Comparison of ENCODE assay signal across 32 cellular contexts in genomic region chr17:17518019-17518418, GRCh38.
"Had no signal": no experiment of that assay in that cellular context is flagged by ENCODE, and none has a peak within 500 bp of the region (broad histone marks: within the 10 kb centered on the region; RNA-seq: fewer than 3 reads in every experiment).

No MANE protein-coding gene starts in this region.

- H3K9me3 ChIP-seq: heart right ventricle, left ventricle myocardium inferior, mucosa of descending colon, neutrophil, ovary, stomach, thyroid gland, upper lobe of left lung, vagina had no signal

- ATAC-seq: activated CD8-positive, alpha-beta T cell treated with anti-CD3 and anti-CD28 coated beads for 36 hours; activated T-cell treated with anti-CD3 and anti-CD28 coated beads, Interleukin-2, amount 50 U/mL, for 4 hours; activated T-helper 17 cell treated with anti-CD3 and anti-CD28 coated beads, Interleukin-2, amount 50 U/mL, for 72 hours; heart right ventricle; mucosa of descending colon; natural killer cell treated with Interleukin-12 subunit alpha and Interleukin-12 subunit beta and Interleukin-15 and Interleukin-18, amount 100 ng/mL, for 72 hours; stimulated activated memory B cell treated with anti-CD40 and anti-IgM and Interleukin-4, amounts not matched to agents 10 μg/mL and 1 μg/mL and 100 μg/mL, for 72 hours had no signal

- H3K27ac ChIP-seq: brain microvascular endothelial cell, coronary artery, dorsolateral prefrontal cortex, heart right ventricle, left ventricle myocardium inferior, neutrophil, ovary, stomach, thyroid gland, upper lobe of left lung, vagina had no signal

- H3K36me3 ChIP-seq: brain microvascular endothelial cell, neutrophil, ovary, thyroid gland had no signal

- H3K4me1 ChIP-seq: heart right ventricle, left ventricle myocardium inferior, upper lobe of left lung, vagina had no signal

- FAIRE-seq: astrocyte, endothelial cell of umbilical vein had no signal

- H3K4me3 ChIP-seq: coronary artery, dorsolateral prefrontal cortex, heart right ventricle, left ventricle myocardium inferior, mucosa of descending colon, ovary, smooth muscle cell, stomach, thyroid gland, upper lobe of left lung, vagina had no signal

- H3K4me2 ChIP-seq: smooth muscle cell had no signal

- H3K27me3 ChIP-seq: brain microvascular endothelial cell, dorsolateral prefrontal cortex, heart right ventricle, neutrophil, ovary, stomach, thyroid gland, upper lobe of left lung, vagina had no signal

- DNase-seq: activated B cell treated with CpG ODN at 0.5 μM for 24 hours; activated CD4-positive, alpha-beta T cell treated with anti-CD3 and anti-CD28 coated beads, Interleukin-2, amount 50 U/mL, for 1 hour; activated CD8-positive, alpha-beta T cell treated with anti-CD3 and anti-CD28 coated beads for 36 hours; activated gamma-delta T cell treated with Interleukin-2 at 50 U/mL for 16 hours; activated naive CD4-positive, alpha-beta T cell treated with anti-CD3 and anti-CD28 coated beads, Interleukin-2, amount 50 U/mL, for 16 hours; activated T-cell treated with anti-CD3 and anti-CD28 coated beads, Interleukin-2, amount 50 U/mL, for 4 hours; amniotic stem cell; brain microvascular endothelial cell; dorsolateral prefrontal cortex; effector memory CD4-positive, alpha-beta T cell; kidney glomerular epithelial cell; left ventricle myocardium inferior; ovary; retina; stimulated activated CD4-positive, alpha-beta T cell treated with anti-CD3 and anti-CD28 coated beads, Interleukin-1b, Interleukin-23, amount 100 ng/mL, for 48 hours; stimulated activated CD4-positive, alpha-beta T cell treated with anti-CD3 and anti-CD28 coated beads, Interleukin-4, amount 100 ng/mL, for 4 hours; stimulated activated CD8-positive, alpha-beta memory T cell treated with anti-CD3 and anti-CD28 coated beads, Interleukin-4, amount 100 ng/mL, for 48 hours; stomach; T-helper 2 cell; thyroid gland had no signal
